In the genomic region with DNA sequence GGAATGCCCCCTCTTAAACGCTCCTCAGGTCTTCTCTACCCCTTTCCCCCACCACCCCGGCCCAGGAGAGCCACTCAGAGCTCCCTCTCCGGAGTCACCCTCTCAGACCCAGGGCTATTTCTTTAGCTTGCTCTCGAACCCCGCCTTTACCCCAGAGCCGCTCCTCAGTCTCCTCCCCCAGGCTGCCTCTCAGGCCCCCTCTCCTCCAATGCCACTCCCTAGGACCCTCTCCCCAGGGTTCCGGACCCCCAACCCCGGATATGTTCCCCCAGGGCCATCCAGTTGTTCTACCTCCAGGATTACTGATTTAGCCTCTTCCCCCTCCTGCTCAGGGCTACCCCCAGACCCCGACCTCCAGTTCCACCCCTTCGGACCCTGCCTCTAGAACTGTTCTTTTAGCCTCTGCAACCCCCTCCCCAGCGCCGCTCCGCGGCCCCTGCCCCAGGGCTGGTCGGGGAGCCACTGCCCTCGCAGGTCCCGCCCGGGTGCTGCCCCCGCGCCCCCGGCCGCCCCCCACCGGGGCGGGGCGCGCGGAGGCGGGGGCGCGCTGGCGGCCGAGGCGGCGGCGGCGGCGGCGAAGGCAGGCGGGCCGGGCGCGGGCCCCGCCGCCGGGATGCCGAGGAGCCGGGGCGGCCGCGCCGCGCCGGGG, we compare ENCODE assay signal across 8 cellular contexts. TPM values are rescaled to one million over a fixed set of nuclear protein-coding genes. Genes with fewer than 3 reads are reported as not detected.
DNase-seq lines count a peak whose midpoint lies in the region; ATAC-seq and TF ChIP-seq lines count a peak whose summit lies in the region.

Gene MMP24, plus strand, starts transcription at position 565 of the 649 bp plus-strand sequence. Its CDS starts 49 bp downstream, at position 614.

- H3K36me3 Mint-ChIP-seq in CD4-positive, CD25-positive, alpha-beta regulatory T cell = peaks cover 24% of the 10 kb centered on the region

- no peak for TF ChIP-seq POLR2A in gastroesophageal sphincter (IDR thresholded peaks at IDR 0.05)

- H3K27ac ChIP-seq in CD4-positive, CD25-positive, alpha-beta regulatory T cell (ENCODE audit: insufficient read depth, low read length, poor library complexity, severe bottlenecking) = no peak within 1 kb of the TSS
- H3K27ac ChIP-seq in gastroesophageal sphincter = no peak within 1 kb of the TSS

- H3K4me3 Mint-ChIP-seq in CD4-positive, CD25-positive, alpha-beta regulatory T cell = peak within 1 kb of the TSS; percentile 46 to 86 (median 76)

- no peak within 1 kb of the TSS for H3K27ac Mint-ChIP-seq in CD4-positive, CD25-positive, alpha-beta regulatory T cell

- no peak for TF ChIP-seq EP300 in gastroesophageal sphincter (IDR thresholded peaks at IDR 0.05)

- no peaks in the 10 kb centered on the region for H3K4me1 ChIP-seq in CD4-positive, CD25-positive, alpha-beta regulatory T cell (ENCODE audit: control insufficient read depth, insufficient read depth, low read length, poor library complexity, severe bottlenecking)
- H3K4me1 ChIP-seq in neuron (ENCODE audit: insufficient read depth, low read length) (peaks cover 8% of the 10 kb centered on the region), gastroesophageal sphincter (peaks cover 0 to 14% (median 0%) of the 10 kb centered on the region in 3 donors)

- H3K36me3 ChIP-seq in CD4-positive, CD25-positive, alpha-beta regulatory T cell (ENCODE audit: control insufficient read depth, insufficient read depth, low read length) = peaks cover 3% of the 10 kb centered on the region
- H3K36me3 ChIP-seq in neuron (ENCODE audit: insufficient read depth, low read length) (no peaks in the 10 kb centered on the region), gastroesophageal sphincter (peaks cover 0 to 5% of the 10 kb centered on the region in 2 donors)

- H3K4me1 Mint-ChIP-seq in CD4-positive, CD25-positive, alpha-beta regulatory T cell = peaks cover 0 to 10% (median 5%) of the 10 kb centered on the region in 4 donors

- no peaks in the 10 kb centered on the region for H3K9me3 ChIP-seq in CD4-positive, CD25-positive, alpha-beta regulatory T cell (ENCODE audit: control insufficient read depth in 2 of 2, low read length in 2 of 2)
- H3K9me3 ChIP-seq in neuron (ENCODE audit: low read length) (peaks cover 2% of the 10 kb centered on the region), gastroesophageal sphincter (no peaks in the 10 kb centered on the region)

- peaks cover 54% of the 10 kb centered on the region for H3K27me3 Mint-ChIP-seq in CD4-positive, CD25-positive, alpha-beta regulatory T cell

- peaks cover 28% of the 10 kb centered on the region for H3K27me3 ChIP-seq in CD4-positive, CD25-positive, alpha-beta regulatory T cell (ENCODE audit: control insufficient read depth, insufficient read depth, low read length)
- H3K27me3 ChIP-seq in neuron (ENCODE audit: insufficient read depth, low read length) = peaks cover 39% of the 10 kb centered on the region
- H3K27me3 ChIP-seq in gastroesophageal sphincter = no peaks in the 10 kb centered on the region

- TF ChIP-seq CTCF in choroid plexus epithelial cell (conservative IDR thresholded peaks at IDR 0.05; ENCODE audit: low read depth, low read length) (no peak), gastroesophageal sphincter (IDR thresholded peaks at IDR 0.05) (no peak)

- peak within 1 kb of the TSS; percentile 70 for H2AFZ ChIP-seq in neuron (ENCODE audit: low read depth, low read length)

- no peak within 1 kb of the TSS for H3K4me3 ChIP-seq in CD4-positive, CD25-positive, alpha-beta regulatory T cell (ENCODE audit: low read depth, low read length)
- H3K4me3 ChIP-seq in choroid plexus epithelial cell (ENCODE audit: low read depth, low read length) (peak within 1 kb of the TSS; percentile 22), neuron (ENCODE audit: low read length) (peak within 1 kb of the TSS; percentile 40), gastroesophageal sphincter (peak within 1 kb of the TSS in 1 of 2 donors; percentile 42)

- ATAC-seq in CD4-positive, CD25-positive, alpha-beta regulatory T cell (ENCODE audit: low read depth in 2 of 2) = no peak
- no peak for ATAC-seq in gastroesophageal sphincter

- no peak for DNase-seq in CD4-positive, CD25-positive, alpha-beta regulatory T cell
- DNase-seq in NCI-H1105 treated with DMSO at 0.1 percent for 48 hours (lab: John Stamatoyannopoulos, UW) (peak; percentile 16), choroid plexus epithelial cell (ENCODE audit: low read depth) (no peak), kidney glomerular epithelial cell (lab: John Stamatoyannopoulos, UW) (no peak), AG20443 (ENCODE audit: low spot score) (no peak), NCI-H2081 (lab: John Stamatoyannopoulos, UW) (no peak)

- peaks cover 0 to 15% (median 6%) of the 10 kb centered on the region in 7 donors for H3K9me3 Mint-ChIP-seq in CD4-positive, CD25-positive, alpha-beta regulatory T cell

- 12% methylated on average over 8 of the region's 53 CpGs; no CpG with 5 or more reads in 1 of the 2 donors for WGBS in gastroesophageal sphincter (ENCODE audit: low coverage in 1 of 2), 2 donors

RNA-seq across cellular contexts. Expression of gene MMP24, which starts in this region (rescaled TPM):
- total RNA-seq in CD4-positive, CD25-positive, alpha-beta regulatory T cell = not detected
- polyA plus RNA-seq in CD4-positive, CD25-positive, alpha-beta regulatory T cell = under 1 TPM; 0.05 to 0.16 (median 0.09) TPM
- total RNA-seq in gastroesophageal sphincter = 1 to 10 TPM in 2 of 4 donors, under 1 TPM in 2; 0.47 to 3.4 (median 1.8) TPM
